ENCODE assay signal across 17 cellular contexts in genomic region chr4:108477527-108478108, GRCh38.
A peak's percentile ranks its signal among the peaks of the same experiment; 100 is the strongest.
DNase-seq lines count a peak whose midpoint lies in the region; ATAC-seq and TF ChIP-seq lines count a peak whose summit lies in the region.
"Had no signal": no experiment of that assay in that cellular context is flagged by ENCODE, and none has a peak within 500 bp of the region (broad histone marks: within the 10 kb centered on the region; RNA-seq: fewer than 3 reads in every experiment).

No MANE protein-coding gene starts in this region.

- H3K4me3 ChIP-seq in fibroblast of the aortic adventitia (ENCODE audit: low read depth, low read length) (no peak overlapping the region), dorsolateral prefrontal cortex (no peak overlapping the region), psoas muscle (no peak overlapping the region)

- H3K27me3 ChIP-seq in dorsolateral prefrontal cortex = no peaks in the 10 kb centered on the region
- H3K27me3 ChIP-seq in psoas muscle (ENCODE audit: insufficient read depth in 3 of 3, low read length in 2 of 3) = no peaks in the 10 kb centered on the region

- H3K9me3 ChIP-seq in psoas muscle = no peaks in the 10 kb centered on the region

- no peak overlapping the region for H3K27ac ChIP-seq in dorsolateral prefrontal cortex
- no peak overlapping the region for H3K27ac ChIP-seq in psoas muscle

- H3K36me3 ChIP-seq in psoas muscle (ENCODE audit: insufficient read depth in 1 of 2, low read depth in 1 of 2) = no peaks in the 10 kb centered on the region

- H3K4me1 ChIP-seq in psoas muscle = no peaks in the 10 kb centered on the region

- DNase-seq in OCI-M1 (lab: John Stamatoyannopoulos, UW) (peak; percentile 67), fibroblast of the aortic adventitia (ENCODE audit: low read depth) (peak; percentile 9), dorsolateral prefrontal cortex (no peak), psoas muscle (no peak)
- DNase-seq: CD4-positive, CD25-positive, alpha-beta regulatory T cell; COR-L47; DMS79; NCI-H1105; NCI-H146; NCI-H2029 treated with DMSO at 0.1 percent for 48 hours; NCI-H226; NCI-H510A treated with DMSO at 0.1 percent for 48 hours; NCI-H748 treated with DMSO at 0.1 percent for 48 hours had no signal

- intact Hi-C loops in dorsolateral prefrontal cortex (cut with DNase I) = no loop called here
- intact Hi-C loops in psoas muscle (cut with DNase I) = no loop called here

- 79 to 88% (median 86%) methylated on average over 2 of the region's 2 CpGs for WGBS in psoas muscle, 3 donors

- no peak for TF ChIP-seq CTCF in fibroblast of the aortic adventitia (IDR thresholded peaks at IDR 0.05; ENCODE audit: insufficient read depth, low read length)
- no peak for TF ChIP-seq CTCF in dorsolateral prefrontal cortex (IDR thresholded peaks at IDR 0.05 in 54 of 56, conservative IDR thresholded peaks at IDR 0.05 in 2 of 56; ENCODE audit: low read depth in 1 of 56, partially characterized antibody in 56 of 56)
- TF ChIP-seq CTCF in psoas muscle (IDR thresholded peaks at IDR 0.05) = no peak

- peak; percentile 81 for ATAC-seq in GM18498 (IDR thresholded peaks at IDR 0.05; ENCODE audit: unreplicated experiment)
- ATAC-seq in HG03280 (IDR thresholded peaks at IDR 0.05; ENCODE audit: unreplicated experiment) = peak; percentile 76
- no peak for ATAC-seq in psoas muscle
- ATAC-seq in GM21515 (IDR thresholded peaks at IDR 0.05; ENCODE audit: unreplicated experiment) = no peak
- ATAC-seq: Right ventricle myocardium inferior had no signal

Comparison
In these comparisons a context has a peak if more than half of its experiments do, and no peak if none do; other contexts are left out.
1. ATAC-seq: peak in GM18498 (single experiment) and HG03280 (single experiment); none in psoas muscle (0 of 4) and GM21515 (single experiment).
2. DNase-seq: peak in OCI-M1 (single experiment) and fibroblast of the aortic adventitia (single experiment); none in dorsolateral prefrontal cortex (0 of 10) and psoas muscle (0 of 2).